Comparison of ENCODE assay signal across 8 cellular contexts in genomic region chr15:33234019-33234418, GRCh38. TPM values are rescaled to one million over a fixed set of nuclear protein-coding genes. Genes with fewer than 3 reads are reported as not detected.
DNase-seq lines count a peak whose midpoint lies in the region; ATAC-seq and TF ChIP-seq lines count a peak whose summit lies in the region.

No MANE protein-coding gene starts in this region.

- H3K4me3 ChIP-seq in endodermal cell (ENCODE audit: low read length): no peak overlapping the region
- H3K4me3 ChIP-seq in prostate gland: no peak overlapping the region
- no peak overlapping the region for H3K4me3 ChIP-seq in upper lobe of left lung
- no peak overlapping the region for H3K4me3 ChIP-seq in right atrium auricular region

- no peak overlapping the region for H3K27ac ChIP-seq in endodermal cell (ENCODE audit: low read depth, low read length)
- H3K27ac ChIP-seq in prostate gland: no peak overlapping the region
- H3K27ac ChIP-seq in upper lobe of left lung: no peak overlapping the region
- H3K27ac ChIP-seq in right atrium auricular region: no peak overlapping the region

- no peaks in the 10 kb centered on the region for H3K4me1 Mint-ChIP-seq in activated naive CD4-positive, alpha-beta T cell treated with anti-CD3 and anti-CD28 coated beads for 36 hours (ENCODE audit: low read depth)
- H3K4me1 Mint-ChIP-seq in endodermal cell: peaks cover 14% of the 10 kb centered on the region

- H3K36me3 ChIP-seq in endodermal cell (ENCODE audit: control insufficient read depth, insufficient read depth, low read length) (no peaks in the 10 kb centered on the region), prostate gland (no peaks in the 10 kb centered on the region), upper lobe of left lung (no peaks in the 10 kb centered on the region), right atrium auricular region (no peaks in the 10 kb centered on the region)

- no peak overlapping the region for H3K4me3 Mint-ChIP-seq in activated naive CD4-positive, alpha-beta T cell treated with anti-CD3 and anti-CD28 coated beads for 36 hours
- no peak overlapping the region for H3K4me3 Mint-ChIP-seq in endodermal cell

- WGBS in endodermal cell (ENCODE audit: insufficient coverage in 1 of 2, insufficient read length in 1 of 2), 2 experiments: 28 to 62% methylated on average over 2 to 3 of the region's 4 CpGs
- WGBS in prostate gland: 28% methylated on average over 4 of the region's 4 CpGs
- 37 to 41% methylated on average over 4 of the region's 4 CpGs for WGBS in upper lobe of left lung, 2 donors

- peaks cover 36% of the 10 kb centered on the region for H3K27me3 ChIP-seq in endodermal cell (ENCODE audit: control insufficient read depth, insufficient read depth, low read length, poor library complexity, severe bottlenecking)
- no peaks in the 10 kb centered on the region for H3K27me3 ChIP-seq in prostate gland (replicated peaks; ENCODE audit: insufficient read depth)
- no peaks in the 10 kb centered on the region for H3K27me3 ChIP-seq in upper lobe of left lung
- H3K27me3 ChIP-seq in right atrium auricular region: no peaks in the 10 kb centered on the region

- TF ChIP-seq POLR2A in prostate gland (IDR thresholded peaks at IDR 0.05) (no peak), upper lobe of left lung (IDR thresholded peaks at IDR 0.05) (no peak)

- H3K36me3 Mint-ChIP-seq in activated naive CD4-positive, alpha-beta T cell treated with anti-CD3 and anti-CD28 coated beads for 36 hours (ENCODE audit: low read depth): no peaks in the 10 kb centered on the region
- H3K36me3 Mint-ChIP-seq in endodermal cell (ENCODE audit: low read depth): no peaks in the 10 kb centered on the region

- H3K27ac Mint-ChIP-seq in activated naive CD4-positive, alpha-beta T cell treated with anti-CD3 and anti-CD28 coated beads for 36 hours: no peak overlapping the region
- no peak overlapping the region for H3K27ac Mint-ChIP-seq in endodermal cell

- TF ChIP-seq CTCF in endodermal cell (conservative IDR thresholded peaks at IDR 0.05): peak; percentile 78
- peak in 3 of 4 experiments; percentile 51 to 63 (median 63) for TF ChIP-seq CTCF in prostate gland (IDR thresholded peaks at IDR 0.05)
- peak in 3 of 6 experiments; percentile 29 to 43 (median 35) for TF ChIP-seq CTCF in upper lobe of left lung (IDR thresholded peaks at IDR 0.05)
- peak in 1 of 2 donors; percentile 43 for TF ChIP-seq CTCF in right atrium auricular region (IDR thresholded peaks at IDR 0.05)

- no peak for ATAC-seq in upper lobe of left lung (ENCODE audit: low FRiP score in 2 of 2)
- ATAC-seq in activated CD4-positive, CD25-positive, alpha-beta regulatory T cell treated with anti-CD3 and anti-CD28 coated beads, Interleukin-2, amount 50 U/mL, for 24 hours: no peak

- TF ChIP-seq EP300 in upper lobe of left lung (IDR thresholded peaks at IDR 0.05): no peak

- H3K9me3 ChIP-seq in endodermal cell (ENCODE audit: control insufficient read depth, low read length) (no peaks in the 10 kb centered on the region), prostate gland (no peaks in the 10 kb centered on the region), upper lobe of left lung (no peaks in the 10 kb centered on the region), right atrium auricular region (no peaks in the 10 kb centered on the region)

- H3K4me1 ChIP-seq in endodermal cell (ENCODE audit: control insufficient read depth, insufficient read depth, low read length): peaks cover 7% of the 10 kb centered on the region
- peaks cover 3% of the 10 kb centered on the region for H3K4me1 ChIP-seq in prostate gland (replicated peaks)
- no peaks in the 10 kb centered on the region for H3K4me1 ChIP-seq in upper lobe of left lung
- H3K4me1 ChIP-seq in right atrium auricular region: no peaks in the 10 kb centered on the region

- CTCF ChIA-PET in activated naive CD4-positive, alpha-beta T cell treated with anti-CD3 and anti-CD28 coated beads for 36 hours (lab: Charles Lee): no interaction called here

- DNase-seq in activated naive CD4-positive, alpha-beta T cell treated with anti-CD3 and anti-CD28 coated beads for 36 hours: peak; percentile 10
- DNase-seq in activated naive CD4-positive, alpha-beta T cell treated with Interleukin-2 at 50 U/mL for 16 hours: no peak
- DNase-seq in NCI-H748 (lab: John Stamatoyannopoulos, UW; ENCODE audit: unreplicated experiment): peak; percentile 53
- no peak for DNase-seq in endodermal cell
- peak; percentile 67 for DNase-seq in prostate gland (ENCODE audit: low spot score)
- no peak for DNase-seq in upper lobe of left lung
- DNase-seq in right atrium auricular region (ENCODE audit: low spot score): no peak

- no peaks in the 10 kb centered on the region for H3K9me3 Mint-ChIP-seq in activated naive CD4-positive, alpha-beta T cell treated with anti-CD3 and anti-CD28 coated beads for 36 hours
- no peaks in the 10 kb centered on the region for H3K9me3 Mint-ChIP-seq in endodermal cell

- H3K27me3 Mint-ChIP-seq in activated naive CD4-positive, alpha-beta T cell treated with anti-CD3 and anti-CD28 coated beads for 36 hours (ENCODE audit: low read depth): peaks cover 6% of the 10 kb centered on the region
- peaks cover 62% of the 10 kb centered on the region for H3K27me3 Mint-ChIP-seq in endodermal cell (ENCODE audit: insufficient read depth)

- H3K9ac ChIP-seq in endodermal cell (ENCODE audit: extremely low read depth, low read length, poor library complexity, severe bottlenecking): no peak overlapping the region

- intact Hi-C loops in activated naive CD4-positive, alpha-beta T cell treated with anti-CD3 and anti-CD28 coated beads for 36 hours (cut with micrococcal nuclease): loop anchor here (5.0 kb wide), 1 partner anchor 58 kb away; no protein-coding TSS in a partner anchor
- intact Hi-C loops in prostate gland (cut with DNase I): loop anchor here (10.0 kb wide), 1 partner anchor 471 kb away; no protein-coding TSS in a partner anchor

RNA-seq across cellular contexts. Expression of gene FMN1, which starts 39.5 kb away (rescaled TPM):
- total RNA-seq in activated naive CD4-positive, alpha-beta T cell treated with anti-CD3 and anti-CD28 coated beads for 36 hours: under 1 TPM; 0.02 to 0.12 TPM
- total RNA-seq in endodermal cell: 1 to 10 TPM in 1 of 2 donors, under 1 TPM in 1; 0.60 to 1.1 TPM
- 3.8 TPM for polyA plus RNA-seq in endodermal cell (2013, experiment 1 of 2)
- polyA plus RNA-seq in endodermal cell (2013, experiment 2 of 2): 1.4 TPM
- 10 to 100 TPM in 1 of 2 donors, 1 to 10 TPM in 1; 7.1 to 32.5 TPM for total RNA-seq in prostate gland
- 100 to 1,000 TPM in 1 of 6 donors, 10 to 100 TPM in 5; 20.2 to 176 (median 53.8) TPM for total RNA-seq in upper lobe of left lung
- 1 to 10 TPM; 2.4 to 3.1 TPM for total RNA-seq in right atrium auricular region

Comparison
In these comparisons a context has a peak if more than half of its experiments do, and no peak if none do; other contexts are left out.
1. DNase-seq: peak in activated naive CD4-positive, alpha-beta T cell treated with anti-CD3 and anti-CD28 coated beads for 36 hours (single experiment), NCI-H748 (single experiment) and prostate gland (single experiment); none in activated naive CD4-positive, alpha-beta T cell treated with Interleukin-2 at 50 U/mL for 16 hours (single experiment), endodermal cell (single experiment), upper lobe of left lung (0 of 2) and right atrium auricular region (single experiment).